In genomic region chr4:930827-931193, GRCh38 we compare ENCODE assay signal across 8 cellular contexts. TPM values are rescaled to one million over a fixed set of nuclear protein-coding genes. Genes with fewer than 3 reads are reported as not detected.
A peak's percentile ranks its signal among the peaks of the same experiment; 100 is the strongest.
DNase-seq lines count a peak whose midpoint lies in the region; ATAC-seq lines count a peak whose summit lies in the region.

No MANE protein-coding gene starts in this region.

- DNase-seq in NCI-H526 treated with DMSO at 0.1 percent for 48 hours (lab: John Stamatoyannopoulos, UW) (peak; percentile 5), NCI-H526 (lab: John Stamatoyannopoulos, UW) (no peak), NCI-H748 (lab: John Stamatoyannopoulos, UW; ENCODE audit: unreplicated experiment) (no peak)
- DNase-seq in activated CD8-positive, alpha-beta T cell treated with anti-CD3 and anti-CD28 coated beads, Interleukin-2, amount 10 ng/mL, durations not matched to agents 7 days and 5 days, result no peak
- DNase-seq in stimulated activated naive B cell treated with anti-CD40 and anti-IgM and Interleukin-4, amounts not matched to agents 10 μg/mL and 1 μg/mL and 100 μg/mL, for 72 hours, result no peak
- DNase-seq in stimulated activated CD4-positive, alpha-beta T cell treated with anti-CD3 and anti-CD28 coated beads, Interleukin-2, amount 100 ng/mL, for 48 hours, result no peak
- DNase-seq in activated CD8-positive, alpha-beta memory T cell treated with anti-CD3 and anti-CD28 coated beads, Interleukin-2, amount 50 U/mL, for 4 hours, result no peak

- no peaks in the 10 kb centered on the region for H3K9me3 Mint-ChIP-seq in activated CD8-positive, alpha-beta T cell treated with anti-CD3 and anti-CD28 coated beads, Interleukin-2, amount 10 ng/mL, durations not matched to agents 7 days and 5 days (ENCODE audit: insufficient read depth)
- no peaks in the 10 kb centered on the region for H3K9me3 Mint-ChIP-seq in stimulated activated naive B cell treated with anti-CD40 and anti-IgM and Interleukin-4, amounts not matched to agents 10 μg/mL and 1 μg/mL and 100 μg/mL, for 72 hours

- H3K4me3 ChIP-seq in iPS-18c (ENCODE audit: insufficient read depth, low read depth, low read length), result peak overlapping the region; percentile 96; the same call in 1 of the 2 replicates

- POLR2A ChIA-PET in activated CD8-positive, alpha-beta T cell treated with anti-CD3 and anti-CD28 coated beads, Interleukin-2, amount 10 ng/mL, durations not matched to agents 7 days and 5 days (lab: Charles Lee), result interaction anchor here (0.9 to 1.8 kb wide), 5 partner anchors 9 to 149 kb away, joined by 4 to 5 read pairs (median 4); partner anchors contain the start of gene IDUA

- peak overlapping the region; percentile 92 for H3K27ac Mint-ChIP-seq in activated CD8-positive, alpha-beta T cell treated with anti-CD3 and anti-CD28 coated beads, Interleukin-2, amount 10 ng/mL, durations not matched to agents 7 days and 5 days
- peak overlapping the region; percentile 96 for H3K27ac Mint-ChIP-seq in stimulated activated naive B cell treated with anti-CD40 and anti-IgM and Interleukin-4, amounts not matched to agents 10 μg/mL and 1 μg/mL and 100 μg/mL, for 72 hours

- peaks cover 12% of the 10 kb centered on the region for H3K36me3 Mint-ChIP-seq in activated CD8-positive, alpha-beta T cell treated with anti-CD3 and anti-CD28 coated beads, Interleukin-2, amount 10 ng/mL, durations not matched to agents 7 days and 5 days (ENCODE audit: low read depth)
- peaks cover 9 to 10% of the 10 kb centered on the region in 2 donors for H3K36me3 Mint-ChIP-seq in stimulated activated naive B cell treated with anti-CD40 and anti-IgM and Interleukin-4, amounts not matched to agents 10 μg/mL and 1 μg/mL and 100 μg/mL, for 72 hours

- H3K4me1 Mint-ChIP-seq in activated CD8-positive, alpha-beta T cell treated with anti-CD3 and anti-CD28 coated beads, Interleukin-2, amount 10 ng/mL, durations not matched to agents 7 days and 5 days (ENCODE audit: low read depth), result peaks cover 49% of the 10 kb centered on the region
- H3K4me1 Mint-ChIP-seq in stimulated activated naive B cell treated with anti-CD40 and anti-IgM and Interleukin-4, amounts not matched to agents 10 μg/mL and 1 μg/mL and 100 μg/mL, for 72 hours, result peaks cover 38 to 63% of the 10 kb centered on the region in 2 donors

- ATAC-seq in activated CD8-positive, alpha-beta T cell treated with anti-CD3 and anti-CD28 coated beads, Interleukin-2, amount 10 ng/mL, durations not matched to agents 7 days and 5 days, result no peak
- ATAC-seq in stimulated activated naive B cell treated with anti-CD40 and anti-IgM and Interleukin-4, amounts not matched to agents 10 μg/mL and 1 μg/mL and 100 μg/mL, for 72 hours (replicated peaks), result no peak

- no peaks in the 10 kb centered on the region for H3K27me3 Mint-ChIP-seq in activated CD8-positive, alpha-beta T cell treated with anti-CD3 and anti-CD28 coated beads, Interleukin-2, amount 10 ng/mL, durations not matched to agents 7 days and 5 days (ENCODE audit: low read depth)
- H3K27me3 Mint-ChIP-seq in stimulated activated naive B cell treated with anti-CD40 and anti-IgM and Interleukin-4, amounts not matched to agents 10 μg/mL and 1 μg/mL and 100 μg/mL, for 72 hours, result no peaks in the 10 kb centered on the region

- peak overlapping the region; percentile 85 for H3K4me3 Mint-ChIP-seq in activated CD8-positive, alpha-beta T cell treated with anti-CD3 and anti-CD28 coated beads, Interleukin-2, amount 10 ng/mL, durations not matched to agents 7 days and 5 days
- peak overlapping the region; percentile 90 to 92 for H3K4me3 Mint-ChIP-seq in stimulated activated naive B cell treated with anti-CD40 and anti-IgM and Interleukin-4, amounts not matched to agents 10 μg/mL and 1 μg/mL and 100 μg/mL, for 72 hours

- CTCF ChIA-PET in activated CD8-positive, alpha-beta T cell treated with anti-CD3 and anti-CD28 coated beads, Interleukin-2, amount 10 ng/mL, durations not matched to agents 7 days and 5 days (lab: Charles Lee), result interaction anchor here (1.1 to 3.7 kb wide), 3 partner anchors 57 to 328 kb away, joined by 3 to 20 read pairs (median 6); partner anchors contain the start of gene IDUA

- no peaks in the 10 kb centered on the region for H3K9me3 ChIP-seq in iPS-18c (ENCODE audit: control insufficient read depth, insufficient read depth, low read length)

RNA-seq across cellular contexts. Expression of gene GAK, which starts 1.3 kb away (rescaled TPM):
- 100 to 1,000 TPM; 155 to 163 TPM for total RNA-seq in activated CD8-positive, alpha-beta T cell treated with anti-CD3 and anti-CD28 coated beads, Interleukin-2, amount 10 ng/mL, durations not matched to agents 7 days and 5 days

RNA-seq across cellular contexts. Expression of gene TMEM175, which starts 1.4 kb away (rescaled TPM):
- 10 to 100 TPM; 27.2 to 30.1 TPM for total RNA-seq in activated CD8-positive, alpha-beta T cell treated with anti-CD3 and anti-CD28 coated beads, Interleukin-2, amount 10 ng/mL, durations not matched to agents 7 days and 5 days

RNA-seq across cellular contexts. Expression of gene DGKQ, which starts 42.6 kb away (rescaled TPM):
- 10 to 100 TPM; 15.9 to 16.2 TPM for total RNA-seq in activated CD8-positive, alpha-beta T cell treated with anti-CD3 and anti-CD28 coated beads, Interleukin-2, amount 10 ng/mL, durations not matched to agents 7 days and 5 days

RNA-seq across cellular contexts. Expression of gene IDUA, which starts 56.0 kb away (rescaled TPM):
- 10 to 100 TPM; 19.0 to 20.9 TPM for total RNA-seq in activated CD8-positive, alpha-beta T cell treated with anti-CD3 and anti-CD28 coated beads, Interleukin-2, amount 10 ng/mL, durations not matched to agents 7 days and 5 days
